8 cellular contexts compared by ENCODE assay signal in genomic region chr15:72227192-72227586, GRCh38. TPM values are rescaled to one million over a fixed set of nuclear protein-coding genes. Genes with fewer than 3 reads are reported as not detected.
DNase-seq lines count a peak whose midpoint lies in the region; ATAC-seq, FAIRE-seq and TF ChIP-seq lines count a peak whose summit lies in the region.

No MANE protein-coding gene starts in this region.

- H3K4me3 Mint-ChIP-seq in H9: peak overlapping the region in 1 of 2 experiments; percentile 67; a peak in 1 of 5 replicates

- H3K27me3 Mint-ChIP-seq in H9 (ENCODE audit: low read depth): peaks cover 2% of the 10 kb centered on the region

- no peak overlapping the region for H4K91ac ChIP-seq in H9 (ENCODE audit: insufficient read length, low read depth, low read length)

- peaks cover 9% of the 10 kb centered on the region for H3K79me1 ChIP-seq in H9 (ENCODE audit: insufficient read depth, low read depth, low read length, poor library complexity, severe bottlenecking)

- in situ Hi-C loops in K562 (cut with MboI): no loop called here

- H3K18ac ChIP-seq in H9 (ENCODE audit: insufficient read length, low read depth, low read length): no peak overlapping the region

- no peaks in the 10 kb centered on the region for H3K27me3 ChIP-seq in H9 (ENCODE audit: insufficient read depth, low read length)
- H3K27me3 ChIP-seq in SJSA1 (replicated peaks): no peaks in the 10 kb centered on the region
- no peaks in the 10 kb centered on the region for H3K27me3 ChIP-seq in K562 (ENCODE audit: control insufficient read depth in 2 of 2, insufficient read depth in 2 of 2, low read length in 2 of 2)
- no peaks in the 10 kb centered on the region for H3K27me3 ChIP-seq in muscle layer of colon (ENCODE audit: control insufficient read depth in 1 of 2, insufficient read depth in 2 of 2, low read length in 2 of 2)

- no peak for TF ChIP-seq RAD21 in K562 (CRISPR knock-in tag; conservative IDR thresholded peaks at IDR 0.05 in 1 of 2, IDR thresholded peaks at IDR 0.05 in 1 of 2)

- H3K4me1 ChIP-seq in H9 (ENCODE audit: insufficient read depth, low read length): peaks cover 12% of the 10 kb centered on the region; the same call in 1 of the 2 replicates
- H3K4me1 ChIP-seq in SJSA1 (replicated peaks): peaks cover 40% of the 10 kb centered on the region
- peaks cover 40 to 54% of the 10 kb centered on the region in 2 experiments for H3K4me1 ChIP-seq in K562 (replicated peaks in 1 of 2; ENCODE audit: control insufficient read depth in 2 of 2, insufficient read depth in 2 of 2, low read length in 2 of 2)
- H3K4me1 ChIP-seq in muscle layer of colon (ENCODE audit: insufficient read depth, low read length): peaks cover 50% of the 10 kb centered on the region
- H3K4me1 ChIP-seq in urinary bladder (ENCODE audit: insufficient read depth): no peaks in the 10 kb centered on the region

- H3K36me3 ChIP-seq in SJSA1 (peaks cover 61% of the 10 kb centered on the region), K562 (ENCODE audit: control insufficient read depth, insufficient read depth, low read length) (peaks cover 56% of the 10 kb centered on the region), muscle layer of colon (ENCODE audit: insufficient read depth, low read length) (no peaks in the 10 kb centered on the region), urinary bladder (ENCODE audit: insufficient read depth) (no peaks in the 10 kb centered on the region)

- H3K9me3 ChIP-seq in H9 (ENCODE audit: control insufficient read depth, low read depth, low read length): no peaks in the 10 kb centered on the region
- no peaks in the 10 kb centered on the region for H3K9me3 ChIP-seq in SJSA1 (replicated peaks)
- H3K9me3 ChIP-seq in K562 (replicated peaks; ENCODE audit: control insufficient read depth, insufficient read depth, low read depth, low read length): no peaks in the 10 kb centered on the region
- H3K9me3 ChIP-seq in muscle layer of colon (ENCODE audit: low read length): no peaks in the 10 kb centered on the region

- no peak overlapping the region for H3K4ac ChIP-seq in H9 (ENCODE audit: low read depth, low read length)

- no peak overlapping the region for H2BK120ac ChIP-seq in H9 (ENCODE audit: low read depth, low read length, poor library complexity, severe bottlenecking)

- TF ChIP-seq POLR2A in K562 (conservative IDR thresholded peaks at IDR 0.05): no peak

- H2AFZ ChIP-seq in H9 (ENCODE audit: low read length) (no peak overlapping the region), K562 (ENCODE audit: low read depth, low read length) (no peak overlapping the region)

- CTCF ChIA-PET in K562 (lab: Yijun Ruan, JAX; ENCODE audit: low intra/inter-chr PET ratio): no interaction called here

- BruUV-seq in K562 (replicated peaks; lab: Mats Ljungman, UMichigan): no TSS peak

- peaks cover 68% of the 10 kb centered on the region; the same call in 1 of the 2 replicates for H3K79me2 ChIP-seq in H9 (ENCODE audit: insufficient read depth, low read length)
- H3K79me2 ChIP-seq in K562 (ENCODE audit: control insufficient read depth, insufficient read depth, low read length): peaks cover 84% of the 10 kb centered on the region

- peak; percentile 70 for FAIRE-seq in K562 (lab: Jason Lieb, UNC)

- H2BK20ac ChIP-seq in H9 (ENCODE audit: low read depth, low read length, poor library complexity, severe bottlenecking): no peak overlapping the region

- peaks cover 8% of the 10 kb centered on the region for H3K9me1 ChIP-seq in K562 (ENCODE audit: control insufficient read depth, insufficient read depth, low read length)

- H4K20me1 ChIP-seq in H9 (ENCODE audit: control insufficient read depth, insufficient read depth, insufficient read length) (no peaks in the 10 kb centered on the region), K562 (replicated peaks; ENCODE audit: control insufficient read depth, insufficient read depth, low read length) (peaks cover 19% of the 10 kb centered on the region)

- no peak overlapping the region for H4K8ac ChIP-seq in H9 (replicated peaks; ENCODE audit: insufficient read length, low read depth, low read length)

- H3K4me3 ChIP-seq in SJSA1 (peak overlapping the region; percentile 76; the same call in 1 of the 2 replicates), K562 (peak overlapping the region; percentile 5; the same call in 1 of the 2 replicates), muscle layer of colon (ENCODE audit: low read depth in 1 of 2, low read length in 2 of 2) (no peak overlapping the region), urinary bladder (ENCODE audit: low read depth, low read length) (no peak overlapping the region)

- H3K27ac ChIP-seq in H9 (ENCODE audit: insufficient read length, low read depth, low read length) (peak overlapping the region; percentile 43), SJSA1 (peak overlapping the region; percentile 69), K562 (ENCODE audit: extremely low read depth, low read depth, low read length) (peak overlapping the region; percentile 35; the same call in 2 of the 3 replicates), muscle layer of colon (ENCODE audit: low read depth, low read length) (peak overlapping the region; percentile 55), urinary bladder (ENCODE audit: low read depth) (peak overlapping the region; percentile 30)

- H3K23ac ChIP-seq in H9 (ENCODE audit: insufficient read length, low read depth, low read length): no peak overlapping the region

- no peak overlapping the region for H3T11ph ChIP-seq in H9 (ENCODE audit: low read length)

- H2AK5ac ChIP-seq in H9 (ENCODE audit: insufficient read length, low read length): no peak overlapping the region

- H3K4me1 Mint-ChIP-seq in H9: peaks cover 58 to 63% of the 10 kb centered on the region in 2 experiments

- TF ChIP-seq CTCF in H9 (conservative IDR thresholded peaks at IDR 0.05) (no peak), K562 (IDR thresholded peaks at IDR 0.05 in 2 of 3, conservative IDR thresholded peaks at IDR 0.05 in 1 of 3; ENCODE audit: insufficient read depth in 2 of 3, low read depth in 1 of 3, low read length in 3 of 3) (no peak)

- no peak for TF ChIP-seq EP300 in K562 (IDR thresholded peaks at IDR 0.05; ENCODE audit: low read length)

- peak overlapping the region in 1 of 3 experiments; percentile 48; a peak in 2 of 7 replicates for H3K27ac Mint-ChIP-seq in H9

- H3K23me2 ChIP-seq in H9 (ENCODE audit: insufficient read length, low read depth, low read length, poor library complexity, severe bottlenecking): peaks cover 24% of the 10 kb centered on the region

- no peak overlapping the region for H2BK15ac ChIP-seq in H9 (ENCODE audit: low read depth, low read length)

- H3K9me3 Mint-ChIP-seq in H9: no peaks in the 10 kb centered on the region; a peak in 2 of 5 replicates

- POLR2A ChIA-PET in K562 (lab: Yijun Ruan, JAX): interaction anchor here (0.5 to 3.1 kb wide), 9 partner anchors 8 to 979 kb away, joined by 3 to 13 read pairs (median 3); no protein-coding TSS in a partner anchor

- intact Hi-C loops in K562 (cut with micrococcal nuclease): no loop called here

- no peak overlapping the region for H3K56ac ChIP-seq in H9 (ENCODE audit: insufficient read length, low read depth, low read length)

- no peak overlapping the region for H4K5ac ChIP-seq in H9 (ENCODE audit: insufficient read length, low read depth, low read length)

- no peak overlapping the region for H2BK12ac ChIP-seq in H9 (ENCODE audit: insufficient read length, low read depth, low read length)

- no peak for ATAC-seq in K562
- no peak for ATAC-seq in GM19397 (IDR thresholded peaks at IDR 0.05; ENCODE audit: unreplicated experiment)
- ATAC-seq in GM19395 (IDR thresholded peaks at IDR 0.05; ENCODE audit: unreplicated experiment): no peak
- no peak for ATAC-seq in HG02571 (IDR thresholded peaks at IDR 0.05; ENCODE audit: unreplicated experiment)

- WGBS in H9 (ENCODE audit: extremely low coverage, insufficient read length, low lambda C conversion rate): no CpG with 5 or more reads among the region's 8 CpGs
- 26% methylated on average over 8 of the region's 8 CpGs for WGBS in K562 (ENCODE audit: insufficient coverage, low coverage, missing lambda C conversion rate)
- WGBS in urinary bladder: 30% methylated on average over 8 of the region's 8 CpGs

- DNase-seq in H9 (no peak), SJSA1 (ENCODE audit: low read depth in 1 of 2, low spot score in 2 of 2) (peak in 1 of 2 experiments; percentile 54), K562 (ENCODE audit: extremely low read depth in 1 of 4, low spot score in 3 of 4) (peak in 2 of 4 experiments; percentile 31 to 61)

- H3K9ac ChIP-seq in H9 (ENCODE audit: extremely low read depth, insufficient read length, low read length) (no peak overlapping the region), K562 (ENCODE audit: insufficient read depth in 1 of 2, low read depth in 2 of 2, low read length in 2 of 2) (0 out of 4 replicates have a peak overlapping the region, but pooled peaks of 1 of the 2 experiments have one; percentile 4), muscle layer of colon (ENCODE audit: low read length) (no peak overlapping the region)

- H3K36me3 Mint-ChIP-seq in H9 (ENCODE audit: insufficient read depth in 1 of 3, low read depth in 3 of 3): peaks cover 14 to 46% (median 30%) of the 10 kb centered on the region in 3 experiments; a peak in 6 of 7 replicates

- H3K14ac ChIP-seq in H9 (ENCODE audit: insufficient read depth, low read length): no peak overlapping the region

- H2BK5ac ChIP-seq in H9 (ENCODE audit: insufficient read length, low read length): no peak overlapping the region

- H3K4me2 ChIP-seq in H9 (ENCODE audit: insufficient read depth, insufficient read length, low read length) (peak overlapping the region; percentile 26), K562 (ENCODE audit: insufficient read depth, low read length) (peak overlapping the region; percentile 96)

RNA-seq across cellular contexts. Expression of gene PKM, which starts 3.8 kb away (rescaled TPM):
- 1,026 and 1,042 TPM in 2 replicates for total RNA-seq in H9 (2021)
- total RNA-seq in SJSA1 (2014; rRNA removed; shearing (Covaris generic)): 1,365 and 1,516 TPM in 2 replicates
- total RNA-seq in K562 (2011; cell fraction: chromatin; rRNA removed; ENCODE audit: low replicate concordance): 776 and 1,084 TPM in 2 replicates
- 622 and 649 TPM in 2 replicates for total RNA-seq in K562 (2011; cell fraction: nucleolus; rRNA removed)
- total RNA-seq in K562 (2011; cell fraction: nucleoplasm; rRNA removed): 690 and 711 TPM in 2 replicates
- total RNA-seq in K562 (2014; rRNA removed): 368 and 422 TPM in 2 replicates
- total RNA-seq in K562 (2014; rRNA removed; fragmentation: Illumina TruSeq; extraction: Trizol): 309 and 338 TPM in 2 replicates
- 472 and 481 TPM in 2 replicates for total RNA-seq in K562 (2015; rRNA removed; fragmentation: Illumina TruSeq; extraction: Trizol)
- total RNA-seq in K562 (2021): 466 and 471 TPM in 2 replicates
- 825 and 845 TPM in 2 replicates for polyA plus RNA-seq in K562 (2011; rRNA removed)
- 818 and 936 TPM in 2 replicates for polyA plus RNA-seq in K562 (2011; cell fraction: cytosol; rRNA removed)
- polyA plus RNA-seq in K562 (2011; cell fraction: nucleus; rRNA removed): 810 and 976 TPM in 2 replicates
- 655 and 840 TPM in 2 replicates for polyA plus RNA-seq in K562 (2012)
- polyA plus RNA-seq in K562 (2014; fragmentation: Illumina TruSeq; extraction: Trizol): 507 and 521 TPM in 2 replicates
- 100 to 1,000 TPM; 140 to 308 TPM for polyA plus RNA-seq in K562 (2014; fragmentation: Nextera tagmentation; extraction: Ambion mirVana)
- polyA plus RNA-seq in K562 (2014; rRNA removed): 383 and 417 TPM in 2 replicates
- 1,620 and 1,672 TPM in 2 replicates for polyA minus RNA-seq in K562 (2011; rRNA and poly(A)+ RNA removed)
- 474 and 637 TPM in 2 replicates for polyA minus RNA-seq in K562 (2011; cell fraction: cytosol; rRNA and poly(A)+ RNA removed)
- 388 and 642 TPM in 2 replicates for polyA minus RNA-seq in K562 (2011; cell fraction: nucleus; rRNA and poly(A)+ RNA removed)
- 230 TPM for total RNA-seq in urinary bladder
- 524 TPM for polyA plus RNA-seq in urinary bladder

RNA-seq across cellular contexts. Expression of gene GRAMD2A, which starts 29.6 kb away (rescaled TPM):
- total RNA-seq in H9 (2021) (1.3 and 1.5 TPM in 2 replicates), K562 (2014; rRNA removed) (not detected in 2 replicates), K562 (2014; rRNA removed; fragmentation: Illumina TruSeq; extraction: Trizol) (not detected in 2 replicates), K562 (2015; rRNA removed; fragmentation: Illumina TruSeq; extraction: Trizol) (not detected in 2 replicates), K562 (2021) (not detected in 2 replicates), urinary bladder (0.74 TPM)
- 0.16 TPM in 1 of 2 replicates, not detected in the other for total RNA-seq in SJSA1 (2014; rRNA removed; shearing (Covaris generic))
- 0.28 TPM in 1 of 2 replicates, not detected in the other for total RNA-seq in K562 (2011; cell fraction: chromatin; rRNA removed; ENCODE audit: low replicate concordance)
- total RNA-seq in K562 (2011; cell fraction: nucleolus; rRNA removed): 0.17 and 0.26 TPM in 2 replicates
- 0.15 TPM in 1 of 2 replicates, not detected in the other for total RNA-seq in K562 (2011; cell fraction: nucleoplasm; rRNA removed)
- polyA plus RNA-seq in K562 (2011; rRNA removed) (0.14 and 0.22 TPM in 2 replicates), K562 (2014; fragmentation: Illumina TruSeq; extraction: Trizol) (not detected in 2 replicates), K562 (2014; fragmentation: Nextera tagmentation; extraction: Ambion mirVana) (not detected), K562 (2014; rRNA removed) (0.08 TPM in 1 of 2 replicates, not detected in the other), urinary bladder (0.19 TPM)
- 0.03 and 0.16 TPM in 2 replicates for polyA plus RNA-seq in K562 (2011; cell fraction: cytosol; rRNA removed)
- polyA plus RNA-seq in K562 (2011; cell fraction: nucleus; rRNA removed): 0.14 and 1.1 TPM in 2 replicates
- polyA plus RNA-seq in K562 (2012): not detected in 2 replicates
- polyA minus RNA-seq in K562 (2011; rRNA and poly(A)+ RNA removed): 0.14 TPM in 1 of 2 replicates, not detected in the other
- not detected in 2 replicates for polyA minus RNA-seq in K562 (2011; cell fraction: cytosol; rRNA and poly(A)+ RNA removed)
- polyA minus RNA-seq in K562 (2011; cell fraction: nucleus; rRNA and poly(A)+ RNA removed): 0.40 TPM in 1 of 2 replicates, not detected in the other

RNA-seq across cellular contexts. Expression of gene PARP6, which starts 45.2 kb away (rescaled TPM):
- total RNA-seq in H9 (2021) (54.4 and 54.5 TPM in 2 replicates), K562 (2014; rRNA removed) (24.1 and 24.9 TPM in 2 replicates), K562 (2014; rRNA removed; fragmentation: Illumina TruSeq; extraction: Trizol) (26.3 and 28.3 TPM in 2 replicates), K562 (2015; rRNA removed; fragmentation: Illumina TruSeq; extraction: Trizol) (25.2 and 27.8 TPM in 2 replicates), K562 (2021) (35.0 and 42.9 TPM in 2 replicates), urinary bladder (33.7 TPM)
- total RNA-seq in SJSA1 (2014; rRNA removed; shearing (Covaris generic)): 18.8 and 35.6 TPM in 2 replicates
- 208 and 213 TPM in 2 replicates for total RNA-seq in K562 (2011; cell fraction: chromatin; rRNA removed; ENCODE audit: low replicate concordance)
- 96.4 and 99.1 TPM in 2 replicates for total RNA-seq in K562 (2011; cell fraction: nucleolus; rRNA removed)
- total RNA-seq in K562 (2011; cell fraction: nucleoplasm; rRNA removed): 121 and 131 TPM in 2 replicates
- polyA plus RNA-seq in K562 (2011; rRNA removed) (83.2 and 105 TPM in 2 replicates), K562 (2014; fragmentation: Illumina TruSeq; extraction: Trizol) (34.4 and 41.7 TPM in 2 replicates), K562 (2014; fragmentation: Nextera tagmentation; extraction: Ambion mirVana) (10 to 100 TPM; 14.8 to 18.9 TPM), K562 (2014; rRNA removed) (39.3 and 43.4 TPM in 2 replicates), urinary bladder (41.6 TPM)
- polyA plus RNA-seq in K562 (2011; cell fraction: cytosol; rRNA removed): 42.2 and 64.2 TPM in 2 replicates
- polyA plus RNA-seq in K562 (2011; cell fraction: nucleus; rRNA removed): 595 and 718 TPM in 2 replicates
- 35.3 and 84.4 TPM in 2 replicates for polyA plus RNA-seq in K562 (2012)
- polyA minus RNA-seq in K562 (2011; rRNA and poly(A)+ RNA removed): 53.4 and 76.3 TPM in 2 replicates
- polyA minus RNA-seq in K562 (2011; cell fraction: cytosol; rRNA and poly(A)+ RNA removed): 12.4 and 15.7 TPM in 2 replicates
- polyA minus RNA-seq in K562 (2011; cell fraction: nucleus; rRNA and poly(A)+ RNA removed): 62.1 and 102 TPM in 2 replicates

Comparison
In these comparisons a context has a peak if more than half of its experiments do, and no peak if none do; other contexts are left out.
1. H3K4me3 ChIP-seq: peak in SJSA1 (single experiment) and K562 (single experiment); none in muscle layer of colon (0 of 2) and urinary bladder (single experiment).
2. Peak in every context shown above with its lines, with median percentiles within 50 percentile points of each other: H3K27ac ChIP-seq.